2 cellular contexts compared by ENCODE assay signal in the genomic region with DNA sequence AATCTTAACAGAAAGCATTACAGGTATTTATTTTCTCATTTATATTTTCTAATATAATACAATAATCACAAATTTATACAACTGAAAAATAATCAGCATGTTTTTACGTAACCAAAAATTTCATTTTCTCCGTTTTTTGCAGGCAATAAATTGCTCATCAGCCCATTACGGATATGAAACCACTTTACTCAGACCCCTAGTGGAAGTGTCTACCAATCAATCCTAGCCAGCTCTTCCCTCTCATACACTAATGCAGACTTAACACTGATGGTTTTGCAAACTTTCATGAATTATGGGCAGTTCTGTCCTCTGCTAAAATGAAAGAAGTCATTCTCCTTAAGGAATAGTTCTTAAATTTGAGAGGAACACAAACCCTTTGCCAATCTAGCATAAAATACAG.
TF ChIP-seq lines count a peak whose summit lies in the region.

No MANE protein-coding gene starts in this region.

TF ChIP-seq in HEK293, 187 proteins besides CTCF, POLR2A, EP300 and RAD21 (continued from another document):
- TF ChIP-seq, protein P1, sequence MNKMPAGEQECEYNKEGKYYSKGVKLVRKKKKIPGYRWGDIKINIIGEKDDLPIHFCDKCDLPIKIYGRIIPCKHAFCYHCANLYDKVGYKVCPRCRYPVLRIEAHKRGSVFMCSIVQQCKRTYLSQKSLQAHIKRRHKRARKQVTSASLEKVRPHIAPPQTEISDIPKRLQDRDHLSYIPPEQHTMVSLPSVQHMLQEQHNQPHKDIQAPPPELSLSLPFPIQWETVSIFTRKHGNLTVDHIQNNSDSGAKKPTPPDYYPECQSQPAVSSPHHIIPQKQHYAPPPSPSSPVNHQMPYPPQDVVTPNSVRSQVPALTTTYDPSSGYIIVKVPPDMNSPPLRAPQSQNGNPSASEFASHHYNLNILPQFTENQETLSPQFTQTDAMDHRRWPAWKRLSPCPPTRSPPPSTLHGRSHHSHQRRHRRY (tag by site-specific recombination; IDR thresholded peaks at IDR 0.05), result no peak
- TF ChIP-seq ZNF423 (tag by site-specific recombination; IDR thresholded peaks at IDR 0.05) (no peak), ZNF184 (tag by site-specific recombination; IDR thresholded peaks at IDR 0.05) (0 out of 2 replicates have a peak, but pooled peaks have one; percentile 14)
- TF ChIP-seq, protein P2, sequence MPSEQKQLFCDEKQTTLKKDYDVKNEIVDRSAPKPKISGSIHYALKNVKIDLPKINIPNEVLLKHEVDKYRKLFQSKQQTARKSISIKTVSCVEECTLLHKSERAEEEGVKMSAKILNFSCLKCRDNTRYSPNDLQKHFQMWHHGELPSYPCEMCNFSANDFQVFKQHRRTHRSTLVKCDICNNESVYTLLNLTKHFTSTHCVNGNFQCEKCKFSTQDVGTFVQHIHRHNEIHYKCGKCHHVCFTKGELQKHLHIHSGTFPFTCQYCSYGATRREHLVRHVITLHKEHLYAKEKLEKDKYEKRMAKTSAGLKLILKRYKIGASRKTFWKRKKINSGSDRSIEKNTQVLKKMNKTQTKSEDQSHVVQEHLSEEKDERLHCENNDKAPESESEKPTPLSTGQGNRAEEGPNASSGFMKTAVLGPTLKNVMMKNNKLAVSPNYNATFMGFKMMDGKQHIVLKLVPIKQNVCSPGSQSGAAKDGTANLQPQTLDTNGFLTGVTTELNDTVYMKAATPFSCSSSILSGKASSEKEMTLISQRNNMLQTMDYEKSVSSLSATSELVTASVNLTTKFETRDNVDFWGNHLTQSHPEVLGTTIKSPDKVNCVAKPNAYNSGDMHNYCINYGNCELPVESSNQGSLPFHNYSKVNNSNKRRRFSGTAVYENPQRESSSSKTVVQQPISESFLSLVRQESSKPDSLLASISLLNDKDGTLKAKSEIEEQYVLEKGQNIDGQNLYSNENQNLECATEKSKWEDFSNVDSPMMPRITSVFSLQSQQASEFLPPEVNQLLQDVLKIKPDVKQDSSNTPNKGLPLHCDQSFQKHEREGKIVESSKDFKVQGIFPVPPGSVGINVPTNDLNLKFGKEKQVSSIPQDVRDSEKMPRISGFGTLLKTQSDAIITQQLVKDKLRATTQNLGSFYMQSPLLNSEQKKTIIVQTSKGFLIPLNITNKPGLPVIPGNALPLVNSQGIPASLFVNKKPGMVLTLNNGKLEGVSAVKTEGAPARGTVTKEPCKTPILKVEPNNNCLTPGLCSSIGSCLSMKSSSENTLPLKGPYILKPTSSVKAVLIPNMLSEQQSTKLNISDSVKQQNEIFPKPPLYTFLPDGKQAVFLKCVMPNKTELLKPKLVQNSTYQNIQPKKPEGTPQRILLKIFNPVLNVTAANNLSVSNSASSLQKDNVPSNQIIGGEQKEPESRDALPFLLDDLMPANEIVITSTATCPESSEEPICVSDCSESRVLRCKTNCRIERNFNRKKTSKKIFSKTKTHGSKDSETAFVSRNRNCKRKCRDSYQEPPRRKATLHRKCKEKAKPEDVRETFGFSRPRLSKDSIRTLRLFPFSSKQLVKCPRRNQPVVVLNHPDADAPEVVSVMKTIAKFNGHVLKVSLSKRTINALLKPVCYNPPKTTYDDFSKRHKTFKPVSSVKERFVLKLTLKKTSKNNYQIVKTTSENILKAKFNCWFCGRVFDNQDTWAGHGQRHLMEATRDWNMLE (tag by site-specific recombination; conservative IDR thresholded peaks at IDR 0.05; ENCODE audit: low read depth), result no peak

TF ChIP-seq in GM12878, 131 proteins besides CTCF, POLR2A, EP300 and RAD21 (continued from another document):
- TF ChIP-seq, protein P3, sequence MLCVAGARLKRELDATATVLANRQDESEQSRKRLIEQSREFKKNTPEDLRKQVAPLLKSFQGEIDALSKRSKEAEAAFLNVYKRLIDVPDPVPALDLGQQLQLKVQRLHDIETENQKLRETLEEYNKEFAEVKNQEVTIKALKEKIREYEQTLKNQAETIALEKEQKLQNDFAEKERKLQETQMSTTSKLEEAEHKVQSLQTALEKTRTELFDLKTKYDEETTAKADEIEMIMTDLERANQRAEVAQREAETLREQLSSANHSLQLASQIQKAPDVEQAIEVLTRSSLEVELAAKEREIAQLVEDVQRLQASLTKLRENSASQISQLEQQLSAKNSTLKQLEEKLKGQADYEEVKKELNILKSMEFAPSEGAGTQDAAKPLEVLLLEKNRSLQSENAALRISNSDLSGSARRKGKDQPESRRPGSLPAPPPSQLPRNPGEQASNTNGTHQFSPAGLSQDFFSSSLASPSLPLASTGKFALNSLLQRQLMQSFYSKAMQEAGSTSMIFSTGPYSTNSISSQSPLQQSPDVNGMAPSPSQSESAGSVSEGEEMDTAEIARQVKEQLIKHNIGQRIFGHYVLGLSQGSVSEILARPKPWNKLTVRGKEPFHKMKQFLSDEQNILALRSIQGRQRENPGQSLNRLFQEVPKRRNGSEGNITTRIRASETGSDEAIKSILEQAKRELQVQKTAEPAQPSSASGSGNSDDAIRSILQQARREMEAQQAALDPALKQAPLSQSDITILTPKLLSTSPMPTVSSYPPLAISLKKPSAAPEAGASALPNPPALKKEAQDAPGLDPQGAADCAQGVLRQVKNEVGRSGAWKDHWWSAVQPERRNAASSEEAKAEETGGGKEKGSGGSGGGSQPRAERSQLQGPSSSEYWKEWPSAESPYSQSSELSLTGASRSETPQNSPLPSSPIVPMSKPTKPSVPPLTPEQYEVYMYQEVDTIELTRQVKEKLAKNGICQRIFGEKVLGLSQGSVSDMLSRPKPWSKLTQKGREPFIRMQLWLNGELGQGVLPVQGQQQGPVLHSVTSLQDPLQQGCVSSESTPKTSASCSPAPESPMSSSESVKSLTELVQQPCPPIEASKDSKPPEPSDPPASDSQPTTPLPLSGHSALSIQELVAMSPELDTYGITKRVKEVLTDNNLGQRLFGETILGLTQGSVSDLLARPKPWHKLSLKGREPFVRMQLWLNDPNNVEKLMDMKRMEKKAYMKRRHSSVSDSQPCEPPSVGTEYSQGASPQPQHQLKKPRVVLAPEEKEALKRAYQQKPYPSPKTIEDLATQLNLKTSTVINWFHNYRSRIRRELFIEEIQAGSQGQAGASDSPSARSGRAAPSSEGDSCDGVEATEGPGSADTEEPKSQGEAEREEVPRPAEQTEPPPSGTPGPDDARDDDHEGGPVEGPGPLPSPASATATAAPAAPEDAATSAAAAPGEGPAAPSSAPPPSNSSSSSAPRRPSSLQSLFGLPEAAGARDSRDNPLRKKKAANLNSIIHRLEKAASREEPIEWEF (IDR thresholded peaks at IDR 0.05; ENCODE audit: insufficient replicate concordance, low read depth, low read length), result no peak
- no peak for TF ChIP-seq E4F1 (IDR thresholded peaks at IDR 0.05; ENCODE audit: borderline replicate concordance, partially characterized antibody)
- TF ChIP-seq E2F4 (IDR thresholded peaks at IDR 0.05; ENCODE audit: low read depth, low read length), result no peak
- TF ChIP-seq SPI1 (IDR thresholded peaks at IDR 0.05; ENCODE audit: borderline replicate concordance, insufficient read depth, low read depth, low read length), result no peak
- no peak for TF ChIP-seq PAX8 (IDR thresholded peaks at IDR 0.05)
- TF ChIP-seq TCF12 (IDR thresholded peaks at IDR 0.05; ENCODE audit: low read depth, low read length), result no peak
- TF ChIP-seq TCF3 (IDR thresholded peaks at IDR 0.05; ENCODE audit: borderline replicate concordance, insufficient read depth, low read depth, low read length), result no peak
- TF ChIP-seq, protein P4, sequence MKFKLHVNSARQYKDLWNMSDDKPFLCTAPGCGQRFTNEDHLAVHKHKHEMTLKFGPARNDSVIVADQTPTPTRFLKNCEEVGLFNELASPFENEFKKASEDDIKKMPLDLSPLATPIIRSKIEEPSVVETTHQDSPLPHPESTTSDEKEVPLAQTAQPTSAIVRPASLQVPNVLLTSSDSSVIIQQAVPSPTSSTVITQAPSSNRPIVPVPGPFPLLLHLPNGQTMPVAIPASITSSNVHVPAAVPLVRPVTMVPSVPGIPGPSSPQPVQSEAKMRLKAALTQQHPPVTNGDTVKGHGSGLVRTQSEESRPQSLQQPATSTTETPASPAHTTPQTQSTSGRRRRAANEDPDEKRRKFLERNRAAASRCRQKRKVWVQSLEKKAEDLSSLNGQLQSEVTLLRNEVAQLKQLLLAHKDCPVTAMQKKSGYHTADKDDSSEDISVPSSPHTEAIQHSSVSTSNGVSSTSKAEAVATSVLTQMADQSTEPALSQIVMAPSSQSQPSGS (IDR thresholded peaks at IDR 0.05; ENCODE audit: low read length), result no peak
- TF ChIP-seq FOXM1 (IDR thresholded peaks at IDR 0.05; ENCODE audit: low read depth, low read length), result no peak
- no peak for TF ChIP-seq RBBP5 (conservative IDR thresholded peaks at IDR 0.05)
- no peak for TF ChIP-seq NKRF (conservative IDR thresholded peaks at IDR 0.05)
- TF ChIP-seq BCL3 (IDR thresholded peaks at IDR 0.05; ENCODE audit: borderline replicate concordance, insufficient read depth, low read depth, low read length, poor library complexity, severe bottlenecking), result no peak
- no peak for TF ChIP-seq SIX5 (IDR thresholded peaks at IDR 0.05; ENCODE audit: low read depth, low read length, severe bottlenecking)
